Comparison of ENCODE assay signal across 8 cellular contexts in genomic region chr1:804378-805110, GRCh38.
DNase-seq lines count a peak whose midpoint lies in the region; ATAC-seq and TF ChIP-seq lines count a peak whose summit lies in the region.
"Not testable (repeated sequence)": the region's sequence is repeated elsewhere in the genome, so short reads cannot be mapped to it uniquely, and the experiment has no call there.

No MANE protein-coding gene starts in this region.

- H4K20me1 ChIP-seq in PC-3 (ENCODE audit: low read length): not testable (repeated sequence)

- not testable (repeated sequence) for H3K9me3 ChIP-seq in PC-3 (ENCODE audit: low read length); prostate gland

- intact Hi-C loops in PC-3 (cut with micrococcal nuclease); prostate gland (cut with DNase I): not testable (repeated sequence)

- not testable (repeated sequence) for TF ChIP-seq CTCF in PC-3 (conservative IDR thresholded peaks at IDR 0.05; ENCODE audit: low read depth, low read length); choroid plexus epithelial cell (conservative IDR thresholded peaks at IDR 0.05; ENCODE audit: low read depth, low read length); prostate gland (IDR thresholded peaks at IDR 0.05)

- not testable (repeated sequence) for H3F3A ChIP-seq in PC-3 (ENCODE audit: low read length, unreplicated experiment)

- 52% methylated on average over 6 of the region's 6 CpGs for WGBS in prostate gland

- not testable (repeated sequence) for H3K27me3 ChIP-seq in PC-3 (ENCODE audit: low read length); prostate gland (replicated peaks; ENCODE audit: insufficient read depth)

- H3K9me2 ChIP-seq in PC-3 (replicated peaks; ENCODE audit: low read length): not testable (repeated sequence)

- not testable (repeated sequence) for DNase-seq in PC-3
- DNase-seq in choroid plexus epithelial cell (ENCODE audit: low read depth) (peak; percentile 72), prostate gland (ENCODE audit: low spot score) (peak; percentile 43)

- H3K27ac ChIP-seq in PC-3 (ENCODE audit: low read length); prostate gland: not testable (repeated sequence)

- not testable (repeated sequence) for H2AFZ ChIP-seq in PC-3 (ENCODE audit: low read length)

- H3K36me3 ChIP-seq in PC-3 (ENCODE audit: low read depth, low read length); prostate gland: not testable (repeated sequence)

- TF ChIP-seq POLR2A in prostate gland (IDR thresholded peaks at IDR 0.05): not testable (repeated sequence)

- CTCF ChIA-PET in PC-3 (lab: Charles Lee): not testable (repeated sequence)

- H3K9ac ChIP-seq in PC-3 (ENCODE audit: low read length): not testable (repeated sequence)

- H3K4me2 ChIP-seq in PC-3 (ENCODE audit: low read length): not testable (repeated sequence)

- ATAC-seq in GM18498 (IDR thresholded peaks at IDR 0.05; ENCODE audit: unreplicated experiment) (peak; percentile 64), GM19395 (IDR thresholded peaks at IDR 0.05; ENCODE audit: unreplicated experiment) (peak; percentile 80), GM21825 (IDR thresholded peaks at IDR 0.05; ENCODE audit: unreplicated experiment) (peak; percentile 84), HG02884 (IDR thresholded peaks at IDR 0.05; ENCODE audit: unreplicated experiment) (peak; percentile 89), HG03457 (IDR thresholded peaks at IDR 0.05; ENCODE audit: unreplicated experiment) (peak; percentile 79), PC-3 (peak; percentile 69)

- BruUV-seq in PC-3 (replicated peaks; lab: Mats Ljungman, UMichigan): not testable (repeated sequence)

- H3K4me1 ChIP-seq in PC-3 (ENCODE audit: insufficient read depth, low read length); prostate gland (replicated peaks): not testable (repeated sequence)

- not testable (repeated sequence) for H3K4me3 ChIP-seq in PC-3 (ENCODE audit: low read length); choroid plexus epithelial cell (ENCODE audit: low read depth, low read length); prostate gland

- H3K79me2 ChIP-seq in PC-3 (ENCODE audit: low read length): not testable (repeated sequence)

- POLR2A ChIA-PET in PC-3 (lab: Charles Lee; ENCODE audit: unreplicated experiment): not testable (repeated sequence)
